ENCODE assay signal across 8 cellular contexts in genomic region chr10:88880287-88881094, GRCh38. TPM values are rescaled to one million over a fixed set of nuclear protein-coding genes. Genes with fewer than 3 reads are reported as not detected.
DNase-seq lines count a peak whose midpoint lies in the region; ATAC-seq, FAIRE-seq and TF ChIP-seq lines count a peak whose summit lies in the region.

No MANE protein-coding gene starts in this region.

- H3K4me3 ChIP-seq in fibroblast of villous mesenchyme (ENCODE audit: low read depth, low read length) (peak overlapping the region; percentile 86), stomach (peak overlapping the region; percentile 62 to 95 (median 71))

- TF ChIP-seq EP300 in stomach (IDR thresholded peaks at IDR 0.05): no peak

- no peaks in the 10 kb centered on the region for H3K36me3 ChIP-seq in stomach

- no peaks in the 10 kb centered on the region for H3K9me3 Mint-ChIP-seq in neural crest cell

- peaks cover 18% of the 10 kb centered on the region for H3K4me1 Mint-ChIP-seq in neural crest cell

- H3K4me3 Mint-ChIP-seq in neural crest cell: peak overlapping the region; percentile 95

- peak; percentile 16 for TF ChIP-seq CTCF in fibroblast of villous mesenchyme (IDR thresholded peaks at IDR 0.05; ENCODE audit: insufficient read depth, low read depth, low read length)
- TF ChIP-seq CTCF in neural crest cell (conservative IDR thresholded peaks at IDR 0.05): peak; percentile 43
- TF ChIP-seq CTCF in stomach (IDR thresholded peaks at IDR 0.05): peak in 1 of 7 experiments; percentile 14

- TF ChIP-seq POLR2A in stomach (IDR thresholded peaks at IDR 0.05): peak in 1 of 4 donors; percentile 24

- H3K27me3 Mint-ChIP-seq in neural crest cell (ENCODE audit: low read depth): peaks cover 40% of the 10 kb centered on the region

- H3K36me3 Mint-ChIP-seq in neural crest cell (ENCODE audit: low read depth): no peaks in the 10 kb centered on the region

- WGBS in stomach, 5 donors: 0% methylated on average over 34 to 84 of the region's 84 CpGs

- no peaks in the 10 kb centered on the region for H3K27me3 ChIP-seq in stomach

- peak overlapping the region; percentile 93 to 98 (median 95) for H3K27ac ChIP-seq in stomach

- intact Hi-C loops in stomach (cut with DNase I; ENCODE audit: low total_unique reads): loop anchor here (10.0 kb wide), 1 partner anchor 46 kb away; no protein-coding TSS in a partner anchor

- FAIRE-seq in HTR-8/SVneo (lab: Jason Lieb, UNC): peak; percentile 94

- H3K27ac Mint-ChIP-seq in neural crest cell (ENCODE audit: unreplicated experiment): peak overlapping the region; percentile 96

- H3K4me1 ChIP-seq in stomach: peaks cover 13 to 53% (median 26%) of the 10 kb centered on the region in 4 donors

- H3K9me3 ChIP-seq in stomach: no peaks in the 10 kb centered on the region

- DNase-seq in DMS153 treated with DMSO at 0.1 percent for 48 hours (lab: John Stamatoyannopoulos, UW; ENCODE audit: unreplicated experiment) (peak; percentile 78), HTR-8/SVneo (ENCODE audit: insufficient read length, low spot score) (peak; percentile 49), RPMI7951 (ENCODE audit: low read depth) (peak; percentile 84), activated gamma-delta T cell (lab: John Stamatoyannopoulos, UW) (peak; percentile 58), fibroblast of villous mesenchyme (ENCODE audit: low read depth) (peak; percentile 79), neural crest cell (ENCODE audit: low read depth, low spot score) (peak; percentile 62), stomach (peak; percentile 86)

- peak; percentile 54 for ATAC-seq in GM21367 (IDR thresholded peaks at IDR 0.05; ENCODE audit: unreplicated experiment)

RNA-seq across cellular contexts. Expression of gene STAMBPL1, which starts 0.4 kb away (rescaled TPM):
- total RNA-seq in RPMI7951 (2014; rRNA removed; shearing (Covaris generic)): 38.7 and 41.3 TPM in 2 replicates
- total RNA-seq in fibroblast of villous mesenchyme (98.9 and 120 TPM in 2 replicates), neural crest cell (3.4 and 4.1 TPM in 2 replicates), stomach (10 to 100 TPM in 3 of 5 donors, 1 to 10 TPM in 2; 6.7 to 40.8 (median 10.7) TPM)
- polyA plus RNA-seq in stomach: 1 to 10 TPM; 3.2 to 7.4 (median 5.2) TPM

RNA-seq across cellular contexts. Expression of gene ANKRD22, which starts 28.8 kb away (rescaled TPM):
- total RNA-seq in RPMI7951 (2014; rRNA removed; shearing (Covaris generic)): not detected in 2 replicates
- not detected in 2 replicates for total RNA-seq in fibroblast of villous mesenchyme
- total RNA-seq in neural crest cell: not detected in 2 replicates
- 10 to 100 TPM in 3 of 5 donors, 1 to 10 TPM in 2; 6.4 to 63.9 (median 13.8) TPM for total RNA-seq in stomach
- polyA plus RNA-seq in stomach: 10 to 100 TPM; 35.0 to 45.5 (median 37.9) TPM

Comparison
In these comparisons a context has a peak if more than half of its experiments do, and no peak if none do; other contexts are left out.
1. Peak in every context shown above with its lines: DNase-seq, ATAC-seq, H3K4me3 ChIP-seq and H3K27ac ChIP-seq.